In the genomic region with DNA sequence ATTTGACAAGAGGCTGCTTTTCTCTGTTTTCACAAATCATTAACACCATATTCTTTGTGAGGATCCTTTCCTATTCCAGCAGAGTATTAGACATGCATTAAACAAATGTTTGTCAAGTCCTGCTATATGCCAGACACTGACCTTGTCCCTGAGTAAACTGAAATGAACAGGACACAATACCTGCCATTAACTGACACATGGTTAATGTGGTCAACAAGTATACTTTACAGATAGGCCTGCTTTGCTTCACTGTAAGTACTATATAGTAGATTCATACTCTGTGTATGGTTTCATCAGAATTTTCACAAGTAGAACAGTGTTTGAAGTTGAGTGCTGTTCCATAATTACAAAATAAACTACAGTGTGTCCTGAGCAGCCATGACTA, we compare ENCODE assay signal across 27 cellular contexts. TPM values are rescaled to one million over a fixed set of nuclear protein-coding genes. Genes with fewer than 3 reads are reported as not detected.
DNase-seq lines count a peak whose midpoint lies in the region; ATAC-seq, FAIRE-seq and TF ChIP-seq lines count a peak whose summit lies in the region.
"Had no signal": no experiment of that assay in that cellular context is flagged by ENCODE, and none has a peak within 500 bp of the region (broad histone marks: within the 10 kb centered on the region; RNA-seq: fewer than 3 reads in every experiment).

No MANE protein-coding gene starts in this region.

- H3K9me2 ChIP-seq in GM23338 (ENCODE audit: insufficient read depth), result no peaks in the 10 kb centered on the region

- no peak for FAIRE-seq in pancreas (lab: Jason Lieb, UNC)
- FAIRE-seq: astrocyte, endothelial cell of umbilical vein, islet of Langerhans had no signal

- H3K79me2 ChIP-seq in GM23338 (replicated peaks; ENCODE audit: insufficient read depth), result peaks cover 100% of the 10 kb centered on the region

- peaks cover 80% of the 10 kb centered on the region for H4K20me1 ChIP-seq in GM23338 (replicated peaks; ENCODE audit: insufficient read depth)

- H3K4me2 ChIP-seq in GM23338, result no peak overlapping the region
- H3K4me2 ChIP-seq: PC-9 had no signal

- no peaks in the 10 kb centered on the region for H3K9me3 Mint-ChIP-seq in activated CD8-positive, alpha-beta T cell treated with anti-CD3 and anti-CD28 coated beads for 36 hours
- H3K9me3 Mint-ChIP-seq in activated CD8-positive, alpha-beta T cell treated with anti-CD3 and anti-CD28 coated beads, Interleukin-2, amount 10 ng/mL, durations not matched to agents 7 days and 5 days (ENCODE audit: insufficient read depth), result no peaks in the 10 kb centered on the region
- no peaks in the 10 kb centered on the region for H3K9me3 Mint-ChIP-seq in GM23338
- H3K9me3 Mint-ChIP-seq in effector memory CD8-positive, alpha-beta T cell, result no peaks in the 10 kb centered on the region
- H3K9me3 Mint-ChIP-seq: activated T-helper 2 cell treated with anti-CD3 and anti-CD28 coated beads, Interferon-gamma antibody, Interleukin-2, Interleukin-4, amounts not matched to agents 10 μg/mL and 5 μg/mL and 100 μg/mL, durations not matched to agents 14 hours and 24 hours and 36 hours had no signal

- no peaks in the 10 kb centered on the region for H3K9me3 ChIP-seq in pancreas
- H3K9me3 ChIP-seq: BE2C, left ventricle myocardium inferior, upper lobe of left lung had no signal

- peak overlapping the region; percentile 24 for H3K27ac Mint-ChIP-seq in activated CD8-positive, alpha-beta T cell treated with anti-CD3 and anti-CD28 coated beads for 36 hours
- no peak overlapping the region for H3K27ac Mint-ChIP-seq in activated CD8-positive, alpha-beta T cell treated with anti-CD3 and anti-CD28 coated beads, Interleukin-2, amount 10 ng/mL, durations not matched to agents 7 days and 5 days
- no peak overlapping the region for H3K27ac Mint-ChIP-seq in GM23338
- H3K27ac Mint-ChIP-seq in effector memory CD8-positive, alpha-beta T cell, result peak overlapping the region in 1 of 2 donors; percentile 78
- H3K27ac Mint-ChIP-seq: activated CD4-positive, alpha-beta T cell treated with anti-CD3 and anti-CD28 coated beads, Interleukin-2, amount 10 ng/mL, durations not matched to agents 24 days and 14 days; activated T-helper 2 cell treated with anti-CD3 and anti-CD28 coated beads, Interferon-gamma antibody, Interleukin-2, Interleukin-4, amounts not matched to agents 10 μg/mL and 5 μg/mL and 100 μg/mL, durations not matched to agents 14 hours and 24 hours and 36 hours had no signal

- no peaks in the 10 kb centered on the region for H3K27me3 ChIP-seq in GM23338 (ENCODE audit: insufficient read depth)
- no peaks in the 10 kb centered on the region for H3K27me3 ChIP-seq in pancreas
- H3K27me3 ChIP-seq: BE2C, upper lobe of left lung had no signal

- TF ChIP-seq CTCF in activated CD8-positive, alpha-beta T cell treated with anti-CD3 and anti-CD28 coated beads for 36 hours (IDR thresholded peaks at IDR 0.05), result no peak
- TF ChIP-seq CTCF in GM23338 (conservative IDR thresholded peaks at IDR 0.05; ENCODE audit: low read depth in 2 of 2), result no peak
- TF ChIP-seq CTCF in pancreas (IDR thresholded peaks at IDR 0.05), result no peak
- TF ChIP-seq CTCF in GM13977 (IDR thresholded peaks at IDR 0.05; ENCODE audit: extremely low read depth, insufficient read depth, missing control alignments), result no peak

- no peak overlapping the region for H3K4me3 Mint-ChIP-seq in activated CD8-positive, alpha-beta T cell treated with anti-CD3 and anti-CD28 coated beads for 36 hours
- H3K4me3 Mint-ChIP-seq in activated CD8-positive, alpha-beta T cell treated with anti-CD3 and anti-CD28 coated beads, Interleukin-2, amount 10 ng/mL, durations not matched to agents 7 days and 5 days, result no peak overlapping the region
- no peak overlapping the region for H3K4me3 Mint-ChIP-seq in GM23338
- H3K4me3 Mint-ChIP-seq in effector memory CD8-positive, alpha-beta T cell, result no peak overlapping the region
- H3K4me3 Mint-ChIP-seq: activated CD4-positive, alpha-beta T cell treated with anti-CD3 and anti-CD28 coated beads, Interleukin-2, amount 10 ng/mL, durations not matched to agents 24 days and 14 days had no signal

- ATAC-seq in activated CD8-positive, alpha-beta T cell treated with anti-CD3 and anti-CD28 coated beads for 36 hours, result no peak
- no peak for ATAC-seq in activated CD8-positive, alpha-beta T cell treated with anti-CD3 and anti-CD28 coated beads, Interleukin-2, amount 10 ng/mL, durations not matched to agents 7 days and 5 days
- no peak for ATAC-seq in GM23338
- ATAC-seq in effector memory CD8-positive, alpha-beta T cell (replicated peaks), result peak; percentile 60
- peak; percentile 43 to 69 (median 53) for ATAC-seq in pancreas
- no peak for ATAC-seq in HG03045 (IDR thresholded peaks at IDR 0.05; ENCODE audit: unreplicated experiment)

- H2AFZ ChIP-seq in GM23338, result no peak overlapping the region
- H2AFZ ChIP-seq: PC-9 had no signal

- H3K4me3 ChIP-seq in GM23338 (no peak overlapping the region), pancreas (no peak overlapping the region)
- H3K4me3 ChIP-seq: left ventricle myocardium inferior, PC-9, upper lobe of left lung had no signal

- CTCF ChIA-PET in activated CD8-positive, alpha-beta T cell treated with anti-CD3 and anti-CD28 coated beads for 36 hours (lab: Charles Lee), result no interaction called here
- CTCF ChIA-PET in activated CD8-positive, alpha-beta T cell treated with anti-CD3 and anti-CD28 coated beads, Interleukin-2, amount 10 ng/mL, durations not matched to agents 7 days and 5 days (lab: Charles Lee), result no interaction called here

- H3K4me1 ChIP-seq in GM23338 (ENCODE audit: insufficient read depth), result peaks cover 15% of the 10 kb centered on the region
- H3K4me1 ChIP-seq in pancreas, result peaks cover 12 to 45% (median 29%) of the 10 kb centered on the region in 3 donors
- H3K4me1 ChIP-seq: BE2C had no signal

- DNase-seq in activated CD8-positive, alpha-beta T cell treated with anti-CD3 and anti-CD28 coated beads for 36 hours, result no peak
- DNase-seq in activated CD8-positive, alpha-beta T cell treated with anti-CD3 and anti-CD28 coated beads, Interleukin-2, amount 10 ng/mL, durations not matched to agents 7 days and 5 days, result no peak
- DNase-seq in GM23338 (ENCODE audit: low spot score), result no peak
- no peak for DNase-seq in effector memory CD8-positive, alpha-beta T cell
- no peak for DNase-seq in pancreas
- no peak for DNase-seq in GM13977 (ENCODE audit: low spot score)
- no peak for DNase-seq in NCI-H2196 (lab: John Stamatoyannopoulos, UW; ENCODE audit: unreplicated experiment)
- DNase-seq: activated CD4-positive, alpha-beta T cell treated with anti-CD3 and anti-CD28 coated beads, Interleukin-2, amount 10 ng/mL, durations not matched to agents 24 days and 14 days; BE2C; central memory CD4-positive, alpha-beta T cell; Kasumi-1; left ventricle myocardium inferior; NCI-H1048; NCI-H1694; NCI-H510A; NK-92 treated with Interleukin-12 subunit alpha and Interleukin-12 subunit beta, amount 100 ng/mL, for 24 hours; nucleus accumbens; PC-9; SHP77; stimulated activated CD4-positive, alpha-beta T cell treated with anti-CD3 and anti-CD28 coated beads, Interleukin-2, amount 100 ng/mL, for 48 hours; substantia nigra; upper lobe of left lung had no signal

- peaks cover 43% of the 10 kb centered on the region for H3K36me3 Mint-ChIP-seq in activated CD8-positive, alpha-beta T cell treated with anti-CD3 and anti-CD28 coated beads for 36 hours (ENCODE audit: low read depth)
- peaks cover 52% of the 10 kb centered on the region for H3K36me3 Mint-ChIP-seq in activated CD8-positive, alpha-beta T cell treated with anti-CD3 and anti-CD28 coated beads, Interleukin-2, amount 10 ng/mL, durations not matched to agents 7 days and 5 days (ENCODE audit: low read depth)
- H3K36me3 Mint-ChIP-seq in GM23338 (ENCODE audit: low read depth), result peaks cover 39% of the 10 kb centered on the region
- H3K36me3 Mint-ChIP-seq in effector memory CD8-positive, alpha-beta T cell (ENCODE audit: insufficient read depth), result peaks cover 49% of the 10 kb centered on the region

- peaks cover 5% of the 10 kb centered on the region; the same call in 1 of the 2 replicates for H3K36me3 ChIP-seq in GM23338 (ENCODE audit: insufficient read depth)
- H3K36me3 ChIP-seq in pancreas, result peaks cover 0 to 6% (median 0%) of the 10 kb centered on the region in 3 donors

- POLR2A ChIA-PET in activated CD8-positive, alpha-beta T cell treated with anti-CD3 and anti-CD28 coated beads for 36 hours (lab: Charles Lee), result no interaction called here
- POLR2A ChIA-PET in activated CD8-positive, alpha-beta T cell treated with anti-CD3 and anti-CD28 coated beads, Interleukin-2, amount 10 ng/mL, durations not matched to agents 7 days and 5 days (lab: Charles Lee), result no interaction called here

- 0 out of 2 replicates have a peak, but pooled peaks cover 7% of the 10 kb centered on the region for H3F3A ChIP-seq in GM23338 (replicated peaks; ENCODE audit: low read depth)

- peaks cover 70% of the 10 kb centered on the region for H3K4me1 Mint-ChIP-seq in activated CD8-positive, alpha-beta T cell treated with anti-CD3 and anti-CD28 coated beads for 36 hours (ENCODE audit: low read depth)
- peaks cover 40% of the 10 kb centered on the region for H3K4me1 Mint-ChIP-seq in activated CD8-positive, alpha-beta T cell treated with anti-CD3 and anti-CD28 coated beads, Interleukin-2, amount 10 ng/mL, durations not matched to agents 7 days and 5 days (ENCODE audit: low read depth)
- peaks cover 16% of the 10 kb centered on the region for H3K4me1 Mint-ChIP-seq in GM23338
- H3K4me1 Mint-ChIP-seq in effector memory CD8-positive, alpha-beta T cell (ENCODE audit: low read depth in 2 of 2), result peaks cover 39 to 78% of the 10 kb centered on the region in 2 donors

- H3K27ac ChIP-seq in GM23338 (ENCODE audit: low read depth) (peak overlapping the region; percentile 75; the same call in 1 of the 2 replicates), pancreas (peak overlapping the region in 1 of 4 donors; percentile 1)
- H3K27ac ChIP-seq: left ventricle myocardium inferior, PC-9, upper lobe of left lung had no signal

- no peaks in the 10 kb centered on the region for H3K27me3 Mint-ChIP-seq in activated CD8-positive, alpha-beta T cell treated with anti-CD3 and anti-CD28 coated beads for 36 hours
- no peaks in the 10 kb centered on the region for H3K27me3 Mint-ChIP-seq in activated CD8-positive, alpha-beta T cell treated with anti-CD3 and anti-CD28 coated beads, Interleukin-2, amount 10 ng/mL, durations not matched to agents 7 days and 5 days (ENCODE audit: low read depth)
- H3K27me3 Mint-ChIP-seq in GM23338 (ENCODE audit: insufficient read depth, low read depth, poor library complexity), result no peaks in the 10 kb centered on the region
- no peaks in the 10 kb centered on the region for H3K27me3 Mint-ChIP-seq in effector memory CD8-positive, alpha-beta T cell
- H3K27me3 Mint-ChIP-seq: activated CD4-positive, alpha-beta T cell treated with anti-CD3 and anti-CD28 coated beads, Interleukin-2, amount 10 ng/mL, durations not matched to agents 24 days and 14 days had no signal

- in situ Hi-C loops in GM13977 (cut with MboI; ENCODE audit: low pct_unique_long_range_greater_than_20kb, low sequenced_read_pairs, unreplicated experiment), result no loop called here

- intact Hi-C loops in activated CD8-positive, alpha-beta T cell treated with anti-CD3 and anti-CD28 coated beads for 36 hours (cut with micrococcal nuclease), result no loop called here
- intact Hi-C loops in pancreas (cut with DNase I), result no loop called here

RNA-seq across cellular contexts. Expression of a gene that starts 5.9 kb away (rescaled TPM):
- total RNA-seq in activated CD8-positive, alpha-beta T cell treated with anti-CD3 and anti-CD28 coated beads for 36 hours, result 10 to 100 TPM; 22.1 to 22.8 TPM
- 10 to 100 TPM; 27.5 to 28.4 TPM for total RNA-seq in activated CD8-positive, alpha-beta T cell treated with anti-CD3 and anti-CD28 coated beads, Interleukin-2, amount 10 ng/mL, durations not matched to agents 7 days and 5 days
- 82.4 and 85.5 TPM in 2 replicates for total RNA-seq in GM23338 (2014; rRNA removed; shearing (Covaris generic))
- polyA plus RNA-seq in GM23338 (2016; fragmentation: Nextera tagmentation; extraction: Ambion mirVana), result 21.3 and 23.5 TPM in 2 replicates
- total RNA-seq in pancreas, result 10 to 100 TPM; 13.8 to 22.6 (median 15.2) TPM
- polyA plus RNA-seq in pancreas, result 10 to 100 TPM in 1 of 2 donors, 1 to 10 TPM in 1; 5.2 to 12.4 TPM

Comparison
In these comparisons a context has a peak if more than half of its experiments do, and no peak if none do; other contexts are left out.
1. ATAC-seq: peak in effector memory CD8-positive, alpha-beta T cell (single experiment) and pancreas (4 of 4); none in activated CD8-positive, alpha-beta T cell treated with anti-CD3 and anti-CD28 coated beads for 36 hours (single experiment), activated CD8-positive, alpha-beta T cell treated with anti-CD3 and anti-CD28 coated beads, Interleukin-2, amount 10 ng/mL, durations not matched to agents 7 days and 5 days (single experiment), GM23338 (single experiment) and HG03045 (single experiment).